In the genomic region with DNA sequence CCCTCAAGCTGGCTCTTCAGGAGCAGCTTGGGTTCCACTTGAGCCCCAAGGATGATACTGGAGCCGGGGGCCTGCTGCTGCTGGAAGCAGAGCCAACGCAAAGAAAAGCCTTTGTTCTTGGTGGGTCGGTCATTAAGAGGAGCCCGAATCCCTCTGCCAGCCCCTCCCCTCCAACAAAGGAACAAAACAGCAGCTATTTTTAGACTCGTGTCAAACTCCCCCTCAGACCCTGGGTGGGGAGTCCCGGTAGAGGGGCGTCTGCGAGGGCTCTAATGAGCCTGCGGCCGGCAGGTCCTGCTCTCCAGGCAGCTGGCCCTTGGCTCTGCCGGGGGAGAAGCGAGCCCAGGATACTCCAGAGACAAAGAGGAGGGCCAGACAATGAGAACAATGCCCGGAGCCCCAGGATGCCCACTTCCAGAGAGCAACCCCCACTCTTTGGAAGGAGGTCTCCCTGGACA, we compare ENCODE assay signal across 14 cellular contexts.
A peak's percentile ranks its signal among the peaks of the same experiment; 100 is the strongest.
DNase-seq lines count a peak whose midpoint lies in the region; ATAC-seq and TF ChIP-seq lines count a peak whose summit lies in the region.
"Had no signal": no experiment of that assay in that cellular context is flagged by ENCODE, and none has a peak within 500 bp of the region (broad histone marks: within the 10 kb centered on the region; RNA-seq: fewer than 3 reads in every experiment).

No MANE protein-coding gene starts in this region.

- H3K27me3 Mint-ChIP-seq in WTC11 (ENCODE audit: low read depth): no peaks in the 10 kb centered on the region; the same call in 1 of the 2 replicates

- H3K4me3 Mint-ChIP-seq in WTC11: no peak overlapping the region
- H3K4me3 Mint-ChIP-seq: CD8-positive, alpha-beta T cell; T-cell had no signal

- H3K27ac Mint-ChIP-seq in WTC11: no peak overlapping the region
- H3K27ac Mint-ChIP-seq: CD8-positive, alpha-beta T cell; T-cell had no signal

- H3K27me3 ChIP-seq in osteoblast (ENCODE audit: insufficient read depth, low read length) (no peaks in the 10 kb centered on the region), stomach (peaks cover 0 to 16% (median 0%) of the 10 kb centered on the region in 3 donors)
- H3K27me3 ChIP-seq: BLaER1 had no signal

- DNase-seq in NCI-H345 (lab: John Stamatoyannopoulos, UW): peak; percentile 63
- no peak for DNase-seq in NCI-H345 treated with DMSO at 0.1 percent for 48 hours (lab: John Stamatoyannopoulos, UW; ENCODE audit: unreplicated experiment)
- peak; percentile 53 for DNase-seq in NCI-H1092 treated with DMSO at 0.1 percent for 48 hours (lab: John Stamatoyannopoulos, UW)
- DNase-seq in WTC11 (ENCODE audit: low spot score): no peak
- peak; percentile 62 for DNase-seq in osteoblast (ENCODE audit: insufficient read length, low spot score, missing footprints)
- no peak for DNase-seq in NOMO-1 treated with DMSO at 0.1 percent for 48 hours (lab: John Stamatoyannopoulos, UW; ENCODE audit: unreplicated experiment)
- no peak for DNase-seq in stomach
- DNase-seq in GM19238 (ENCODE audit: insufficient read length, low spot score): no peak
- DNase-seq: CD8-positive, alpha-beta T cell; NCI-H1694; Right ventricle myocardium superior; SK-N-SH; T-cell had no signal

- H3K4me3 ChIP-seq in osteoblast (ENCODE audit: insufficient read depth, low read length): no peak overlapping the region
- no peak overlapping the region for H3K4me3 ChIP-seq in stomach
- H3K4me3 ChIP-seq: BLaER1 had no signal

- no peak overlapping the region for H3K27ac ChIP-seq in osteoblast (ENCODE audit: low read depth, low read length)
- no peak overlapping the region for H3K27ac ChIP-seq in stomach
- H3K27ac ChIP-seq: BLaER1 had no signal

- no peak for TF ChIP-seq CTCF in WTC11 (IDR thresholded peaks at IDR 0.05)
- no peak for TF ChIP-seq CTCF in osteoblast (IDR thresholded peaks at IDR 0.05; ENCODE audit: extremely low read depth, low read depth, low read length)
- no peak for TF ChIP-seq CTCF in stomach (IDR thresholded peaks at IDR 0.05)

- no peaks in the 10 kb centered on the region for H3K79me2 ChIP-seq in osteoblast (ENCODE audit: insufficient read depth, low read length)

- H3K36me3 ChIP-seq in osteoblast (ENCODE audit: insufficient read depth, low read length) (no peaks in the 10 kb centered on the region), stomach (no peaks in the 10 kb centered on the region)
- H3K36me3 ChIP-seq: BLaER1 had no signal

- H3K4me2 ChIP-seq in osteoblast (ENCODE audit: insufficient read depth, low read length): no peak overlapping the region
- H3K4me2 ChIP-seq: BLaER1, SK-N-SH had no signal

- no peaks in the 10 kb centered on the region for H3K36me3 Mint-ChIP-seq in WTC11
- H3K36me3 Mint-ChIP-seq: CD8-positive, alpha-beta T cell; T-cell had no signal

- TF ChIP-seq POLR2A in stomach (IDR thresholded peaks at IDR 0.05): no peak

- H2AFZ ChIP-seq in osteoblast (ENCODE audit: low read length): no peak overlapping the region

- intact Hi-C loops in stomach (cut with DNase I; ENCODE audit: low total_unique reads): loop anchor here (10.0 kb wide), 1 partner anchor 199 kb away; no protein-coding TSS in a partner anchor

- no peaks in the 10 kb centered on the region for H4K20me1 ChIP-seq in osteoblast (ENCODE audit: insufficient read depth, low read length)
- H4K20me1 ChIP-seq: BLaER1 had no signal

- H3K4me1 ChIP-seq in osteoblast (ENCODE audit: insufficient read depth, low read length) (peaks cover 2% of the 10 kb centered on the region), stomach (peaks cover 0 to 5% (median 2%) of the 10 kb centered on the region in 4 donors)

- CTCF ChIA-PET in WTC11 (lab: Charles Lee): interaction anchor here (1.1 to 4.0 kb wide), 10 partner anchors 12 to 276 kb away, joined by 3 to 46 read pairs (median 6); no protein-coding TSS in a partner anchor

- POLR2A ChIA-PET in WTC11 (lab: Charles Lee): no interaction called here

- no peak for TF ChIP-seq EP300 in stomach (IDR thresholded peaks at IDR 0.05)

- 37 to 56% (median 44%) methylated on average over 7 to 13 of the region's 13 CpGs for WGBS in stomach, 5 donors

- ATAC-seq in WTC11: peak; percentile 38
- ATAC-seq: CD8-positive, alpha-beta T cell; T-cell had no signal

- H3K9me3 ChIP-seq in osteoblast (ENCODE audit: low read depth, low read length) (no peaks in the 10 kb centered on the region), stomach (peaks cover 0 to 12% (median 4%) of the 10 kb centered on the region in 4 donors)
- H3K9me3 ChIP-seq: BLaER1, SK-N-SH had no signal

- H3K9me3 Mint-ChIP-seq in WTC11: no peaks in the 10 kb centered on the region

- peaks cover 7% of the 10 kb centered on the region for H3K4me1 Mint-ChIP-seq in WTC11

TF ChIP-seq in WTC11, 78 proteins besides CTCF, POLR2A, EP300 and RAD21 (continues in another document):
- no peak for TF ChIP-seq FOXJ3 (CRISPR knock-in tag; IDR thresholded peaks at IDR 0.05; ENCODE audit: borderline replicate concordance)
- TF ChIP-seq ZBTB21 (CRISPR knock-in tag; IDR thresholded peaks at IDR 0.05; ENCODE audit: borderline replicate concordance): no peak
- no peak for TF ChIP-seq HMGA2 (CRISPR knock-in tag; IDR thresholded peaks at IDR 0.05)
- no peak for TF ChIP-seq JAZF1 (CRISPR knock-in tag; IDR thresholded peaks at IDR 0.05)
- TF ChIP-seq SOX15 (CRISPR knock-in tag; IDR thresholded peaks at IDR 0.05): no peak
- TF ChIP-seq GTF2I (CRISPR knock-in tag; conservative IDR thresholded peaks at IDR 0.05): no peak
- TF ChIP-seq NR1H2 (CRISPR knock-in tag; IDR thresholded peaks at IDR 0.05): no peak
- no peak for TF ChIP-seq ZNF138 (CRISPR knock-in tag; conservative IDR thresholded peaks at IDR 0.05)
- TF ChIP-seq USF2 (CRISPR knock-in tag; IDR thresholded peaks at IDR 0.05): no peak
- TF ChIP-seq ZNF425 (CRISPR knock-in tag; conservative IDR thresholded peaks at IDR 0.05): no peak
- TF ChIP-seq, protein P1, sequence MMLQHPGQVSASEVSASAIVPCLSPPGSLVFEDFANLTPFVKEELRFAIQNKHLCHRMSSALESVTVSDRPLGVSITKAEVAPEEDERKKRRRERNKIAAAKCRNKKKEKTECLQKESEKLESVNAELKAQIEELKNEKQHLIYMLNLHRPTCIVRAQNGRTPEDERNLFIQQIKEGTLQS (CRISPR knock-in tag; conservative IDR thresholded peaks at IDR 0.05): no peak
- no peak for TF ChIP-seq NFATC4 (CRISPR knock-in tag; IDR thresholded peaks at IDR 0.05)
- TF ChIP-seq, protein P2, sequence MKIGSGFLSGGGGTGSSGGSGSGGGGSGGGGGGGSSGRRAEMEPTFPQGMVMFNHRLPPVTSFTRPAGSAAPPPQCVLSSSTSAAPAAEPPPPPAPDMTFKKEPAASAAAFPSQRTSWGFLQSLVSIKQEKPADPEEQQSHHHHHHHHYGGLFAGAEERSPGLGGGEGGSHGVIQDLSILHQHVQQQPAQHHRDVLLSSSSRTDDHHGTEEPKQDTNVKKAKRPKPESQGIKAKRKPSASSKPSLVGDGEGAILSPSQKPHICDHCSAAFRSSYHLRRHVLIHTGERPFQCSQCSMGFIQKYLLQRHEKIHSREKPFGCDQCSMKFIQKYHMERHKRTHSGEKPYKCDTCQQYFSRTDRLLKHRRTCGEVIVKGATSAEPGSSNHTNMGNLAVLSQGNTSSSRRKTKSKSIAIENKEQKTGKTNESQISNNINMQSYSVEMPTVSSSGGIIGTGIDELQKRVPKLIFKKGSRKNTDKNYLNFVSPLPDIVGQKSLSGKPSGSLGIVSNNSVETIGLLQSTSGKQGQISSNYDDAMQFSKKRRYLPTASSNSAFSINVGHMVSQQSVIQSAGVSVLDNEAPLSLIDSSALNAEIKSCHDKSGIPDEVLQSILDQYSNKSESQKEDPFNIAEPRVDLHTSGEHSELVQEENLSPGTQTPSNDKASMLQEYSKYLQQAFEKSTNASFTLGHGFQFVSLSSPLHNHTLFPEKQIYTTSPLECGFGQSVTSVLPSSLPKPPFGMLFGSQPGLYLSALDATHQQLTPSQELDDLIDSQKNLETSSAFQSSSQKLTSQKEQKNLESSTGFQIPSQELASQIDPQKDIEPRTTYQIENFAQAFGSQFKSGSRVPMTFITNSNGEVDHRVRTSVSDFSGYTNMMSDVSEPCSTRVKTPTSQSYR (CRISPR knock-in tag; IDR thresholded peaks at IDR 0.05): no peak
- TF ChIP-seq, protein P3, sequence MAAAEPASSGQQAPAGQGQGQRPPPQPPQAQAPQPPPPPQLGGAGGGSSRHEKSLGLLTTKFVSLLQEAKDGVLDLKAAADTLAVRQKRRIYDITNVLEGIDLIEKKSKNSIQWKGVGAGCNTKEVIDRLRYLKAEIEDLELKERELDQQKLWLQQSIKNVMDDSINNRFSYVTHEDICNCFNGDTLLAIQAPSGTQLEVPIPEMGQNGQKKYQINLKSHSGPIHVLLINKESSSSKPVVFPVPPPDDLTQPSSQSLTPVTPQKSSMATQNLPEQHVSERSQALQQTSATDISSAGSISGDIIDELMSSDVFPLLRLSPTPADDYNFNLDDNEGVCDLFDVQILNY (CRISPR knock-in tag; IDR thresholded peaks at IDR 0.05): no peak
- no peak for TF ChIP-seq TEAD4 (CRISPR knock-in tag; IDR thresholded peaks at IDR 0.05)
- no peak for TF ChIP-seq RORB (CRISPR knock-in tag; IDR thresholded peaks at IDR 0.05)
- no peak for TF ChIP-seq MYBL2 (CRISPR knock-in tag; IDR thresholded peaks at IDR 0.05)

Comparison
In these comparisons a context has a peak if more than half of its experiments do, and no peak if none do; other contexts are left out.
1. DNase-seq: peak in NCI-H345 (single experiment), NCI-H1092 treated with DMSO at 0.1 percent for 48 hours (single experiment) and osteoblast (single experiment); none in NCI-H345 treated with DMSO at 0.1 percent for 48 hours (single experiment), WTC11 (single experiment), NOMO-1 treated with DMSO at 0.1 percent for 48 hours (single experiment), stomach (single experiment) and GM19238 (single experiment).